Comparison of ENCODE assay signal across 8 cellular contexts in the genomic region with DNA sequence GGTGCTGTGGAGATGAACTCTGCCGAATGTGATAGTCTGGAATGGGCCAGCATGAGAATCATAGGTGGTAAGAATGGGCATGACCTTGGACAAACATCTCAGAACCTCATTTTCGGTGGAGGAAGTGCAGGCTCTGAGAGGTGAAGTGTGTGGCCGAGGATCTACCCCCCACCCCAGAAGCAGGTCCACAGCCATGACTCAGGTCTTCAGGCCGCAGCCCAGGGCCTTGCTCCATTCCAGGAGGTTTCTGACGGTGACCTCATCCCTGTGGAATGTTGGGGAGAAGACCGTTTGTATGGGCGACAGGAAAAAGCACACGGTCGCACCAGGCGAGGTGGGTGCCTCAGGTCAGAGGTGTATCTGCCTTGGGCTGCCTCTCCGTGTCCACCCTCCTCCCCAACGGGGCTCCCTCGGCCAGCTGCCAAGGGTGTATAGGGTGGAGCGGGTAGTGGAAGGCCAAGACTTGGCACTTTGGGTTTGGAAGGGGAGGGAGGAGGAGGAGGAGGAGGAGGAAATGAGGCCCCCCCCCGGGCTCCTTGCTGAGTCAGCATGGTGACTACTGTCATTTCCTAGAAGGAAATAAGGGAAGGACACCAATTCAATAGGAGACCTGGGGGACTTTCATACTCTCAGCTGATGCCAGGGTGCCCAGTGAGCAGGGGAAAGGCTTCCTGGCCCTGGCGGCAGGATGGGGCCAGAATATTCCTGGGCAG.
DNase-seq lines count a peak whose midpoint lies in the region; ATAC-seq, FAIRE-seq and TF ChIP-seq lines count a peak whose summit lies in the region.

No MANE protein-coding gene starts in this region.

- TF ChIP-seq CTCF in GM23338 (conservative IDR thresholded peaks at IDR 0.05; ENCODE audit: low read depth in 2 of 2), result no peak
- no peak for TF ChIP-seq CTCF in right atrium auricular region (IDR thresholded peaks at IDR 0.05)
- no peak for TF ChIP-seq CTCF in gastrocnemius medialis (IDR thresholded peaks at IDR 0.05 in 4 of 5, conservative IDR thresholded peaks at IDR 0.05 in 1 of 5)

- H3K27ac ChIP-seq in GM23338 (ENCODE audit: low read depth) (peak overlapping the region; percentile 50; the same call in 1 of the 2 replicates), right atrium auricular region (peak overlapping the region; percentile 83 to 93), gastrocnemius medialis (peak overlapping the region; percentile 44 to 66 (median 54))

- H3K9me3 ChIP-seq in right atrium auricular region (no peaks in the 10 kb centered on the region), gastrocnemius medialis (no peaks in the 10 kb centered on the region)

- H3K4me3 Mint-ChIP-seq in GM23338, result no peak overlapping the region; the same call in 2 of the 3 replicates

- no peaks in the 10 kb centered on the region for H3K36me3 ChIP-seq in GM23338 (ENCODE audit: insufficient read depth)
- no peaks in the 10 kb centered on the region for H3K36me3 ChIP-seq in right atrium auricular region
- no peaks in the 10 kb centered on the region for H3K36me3 ChIP-seq in gastrocnemius medialis

- H3K27me3 Mint-ChIP-seq in GM23338 (ENCODE audit: insufficient read depth, low read depth, poor library complexity), result peaks cover 18% of the 10 kb centered on the region

- ATAC-seq in GM23338, result peak; percentile 86
- ATAC-seq in gastrocnemius medialis, result peak; percentile 48 to 79
- ATAC-seq in GM21737 (IDR thresholded peaks at IDR 0.05; ENCODE audit: unreplicated experiment), result no peak

- no peaks in the 10 kb centered on the region; the same call in 2 of the 3 replicates for H3K9me3 Mint-ChIP-seq in GM23338

- in situ Hi-C loops in gastrocnemius medialis (cut with MboI; ENCODE audit: low sequenced_read_pairs in 4 of 4), result loop anchor here in 1 of 4 donors (10.0 kb wide), 1 partner anchor 63 kb away; no protein-coding TSS in a partner anchor

- no peaks in the 10 kb centered on the region for H3F3A ChIP-seq in GM23338 (replicated peaks; ENCODE audit: low read depth)

- H3K4me1 ChIP-seq in GM23338 (ENCODE audit: insufficient read depth) (peaks cover 7% of the 10 kb centered on the region), right atrium auricular region (peaks cover 0 to 82% of the 10 kb centered on the region in 2 donors), gastrocnemius medialis (peaks cover 14 to 18% of the 10 kb centered on the region in 2 donors)

- H2AFZ ChIP-seq in GM23338, result peak overlapping the region; percentile 87

- no peaks in the 10 kb centered on the region for H4K20me1 ChIP-seq in GM23338 (replicated peaks; ENCODE audit: insufficient read depth)

- TF ChIP-seq POLR2A in gastrocnemius medialis (IDR thresholded peaks at IDR 0.05), result no peak

- peak overlapping the region; percentile 74; the same call in 1 of the 2 replicates for H3K27ac Mint-ChIP-seq in GM23338

- peak overlapping the region; percentile 49; the same call in 1 of the 2 replicates for H3K4me2 ChIP-seq in GM23338

- H3K4me3 ChIP-seq in GM23338 (no peak overlapping the region), right atrium auricular region (no peak overlapping the region), gastrocnemius medialis (no peak overlapping the region)

- peaks cover 7% of the 10 kb centered on the region; the same call in 1 of the 2 replicates for H3K9me2 ChIP-seq in GM23338 (ENCODE audit: insufficient read depth)

- H3K27me3 ChIP-seq in GM23338 (ENCODE audit: insufficient read depth), result no peaks in the 10 kb centered on the region
- H3K27me3 ChIP-seq in right atrium auricular region, result no peaks in the 10 kb centered on the region
- no peaks in the 10 kb centered on the region for H3K27me3 ChIP-seq in gastrocnemius medialis

- no peaks in the 10 kb centered on the region for H3K36me3 Mint-ChIP-seq in GM23338 (ENCODE audit: low read depth)

- intact Hi-C loops in gastrocnemius medialis (cut with DNase I; ENCODE audit: low total_unique reads), result loop anchor here (5.0 kb wide), 1 partner anchor 55 kb away; no protein-coding TSS in a partner anchor
- intact Hi-C loops in head of caudate nucleus (cut with DNase I), result no loop called here

- no peak for FAIRE-seq in GM19239 (lab: Jason Lieb, UNC)

- H3K79me2 ChIP-seq in GM23338 (replicated peaks; ENCODE audit: insufficient read depth), result no peaks in the 10 kb centered on the region

- DNase-seq in GM23338 (ENCODE audit: low spot score), result peak; percentile 84
- peak; percentile 42 for DNase-seq in UCSD-AML1 (lab: John Stamatoyannopoulos, UW; ENCODE audit: unreplicated experiment)
- DNase-seq in right atrium auricular region (ENCODE audit: low spot score), result peak; percentile 89
- peak; percentile 40 to 69 for DNase-seq in gastrocnemius medialis
- no peak for DNase-seq in stimulated activated CD8-positive, alpha-beta memory T cell treated with anti-CD3 and anti-CD28 coated beads, Interleukin-4, amount 100 ng/mL, for 48 hours
- DNase-seq in head of caudate nucleus, result no peak
- no peak for DNase-seq in GM19239 (ENCODE audit: insufficient read length, low spot score)

- peaks cover 24% of the 10 kb centered on the region for H3K4me1 Mint-ChIP-seq in GM23338

TF ChIP-seq in GM23338, 12 proteins besides CTCF, POLR2A, EP300 and RAD21:
- TF ChIP-seq, protein P1, sequence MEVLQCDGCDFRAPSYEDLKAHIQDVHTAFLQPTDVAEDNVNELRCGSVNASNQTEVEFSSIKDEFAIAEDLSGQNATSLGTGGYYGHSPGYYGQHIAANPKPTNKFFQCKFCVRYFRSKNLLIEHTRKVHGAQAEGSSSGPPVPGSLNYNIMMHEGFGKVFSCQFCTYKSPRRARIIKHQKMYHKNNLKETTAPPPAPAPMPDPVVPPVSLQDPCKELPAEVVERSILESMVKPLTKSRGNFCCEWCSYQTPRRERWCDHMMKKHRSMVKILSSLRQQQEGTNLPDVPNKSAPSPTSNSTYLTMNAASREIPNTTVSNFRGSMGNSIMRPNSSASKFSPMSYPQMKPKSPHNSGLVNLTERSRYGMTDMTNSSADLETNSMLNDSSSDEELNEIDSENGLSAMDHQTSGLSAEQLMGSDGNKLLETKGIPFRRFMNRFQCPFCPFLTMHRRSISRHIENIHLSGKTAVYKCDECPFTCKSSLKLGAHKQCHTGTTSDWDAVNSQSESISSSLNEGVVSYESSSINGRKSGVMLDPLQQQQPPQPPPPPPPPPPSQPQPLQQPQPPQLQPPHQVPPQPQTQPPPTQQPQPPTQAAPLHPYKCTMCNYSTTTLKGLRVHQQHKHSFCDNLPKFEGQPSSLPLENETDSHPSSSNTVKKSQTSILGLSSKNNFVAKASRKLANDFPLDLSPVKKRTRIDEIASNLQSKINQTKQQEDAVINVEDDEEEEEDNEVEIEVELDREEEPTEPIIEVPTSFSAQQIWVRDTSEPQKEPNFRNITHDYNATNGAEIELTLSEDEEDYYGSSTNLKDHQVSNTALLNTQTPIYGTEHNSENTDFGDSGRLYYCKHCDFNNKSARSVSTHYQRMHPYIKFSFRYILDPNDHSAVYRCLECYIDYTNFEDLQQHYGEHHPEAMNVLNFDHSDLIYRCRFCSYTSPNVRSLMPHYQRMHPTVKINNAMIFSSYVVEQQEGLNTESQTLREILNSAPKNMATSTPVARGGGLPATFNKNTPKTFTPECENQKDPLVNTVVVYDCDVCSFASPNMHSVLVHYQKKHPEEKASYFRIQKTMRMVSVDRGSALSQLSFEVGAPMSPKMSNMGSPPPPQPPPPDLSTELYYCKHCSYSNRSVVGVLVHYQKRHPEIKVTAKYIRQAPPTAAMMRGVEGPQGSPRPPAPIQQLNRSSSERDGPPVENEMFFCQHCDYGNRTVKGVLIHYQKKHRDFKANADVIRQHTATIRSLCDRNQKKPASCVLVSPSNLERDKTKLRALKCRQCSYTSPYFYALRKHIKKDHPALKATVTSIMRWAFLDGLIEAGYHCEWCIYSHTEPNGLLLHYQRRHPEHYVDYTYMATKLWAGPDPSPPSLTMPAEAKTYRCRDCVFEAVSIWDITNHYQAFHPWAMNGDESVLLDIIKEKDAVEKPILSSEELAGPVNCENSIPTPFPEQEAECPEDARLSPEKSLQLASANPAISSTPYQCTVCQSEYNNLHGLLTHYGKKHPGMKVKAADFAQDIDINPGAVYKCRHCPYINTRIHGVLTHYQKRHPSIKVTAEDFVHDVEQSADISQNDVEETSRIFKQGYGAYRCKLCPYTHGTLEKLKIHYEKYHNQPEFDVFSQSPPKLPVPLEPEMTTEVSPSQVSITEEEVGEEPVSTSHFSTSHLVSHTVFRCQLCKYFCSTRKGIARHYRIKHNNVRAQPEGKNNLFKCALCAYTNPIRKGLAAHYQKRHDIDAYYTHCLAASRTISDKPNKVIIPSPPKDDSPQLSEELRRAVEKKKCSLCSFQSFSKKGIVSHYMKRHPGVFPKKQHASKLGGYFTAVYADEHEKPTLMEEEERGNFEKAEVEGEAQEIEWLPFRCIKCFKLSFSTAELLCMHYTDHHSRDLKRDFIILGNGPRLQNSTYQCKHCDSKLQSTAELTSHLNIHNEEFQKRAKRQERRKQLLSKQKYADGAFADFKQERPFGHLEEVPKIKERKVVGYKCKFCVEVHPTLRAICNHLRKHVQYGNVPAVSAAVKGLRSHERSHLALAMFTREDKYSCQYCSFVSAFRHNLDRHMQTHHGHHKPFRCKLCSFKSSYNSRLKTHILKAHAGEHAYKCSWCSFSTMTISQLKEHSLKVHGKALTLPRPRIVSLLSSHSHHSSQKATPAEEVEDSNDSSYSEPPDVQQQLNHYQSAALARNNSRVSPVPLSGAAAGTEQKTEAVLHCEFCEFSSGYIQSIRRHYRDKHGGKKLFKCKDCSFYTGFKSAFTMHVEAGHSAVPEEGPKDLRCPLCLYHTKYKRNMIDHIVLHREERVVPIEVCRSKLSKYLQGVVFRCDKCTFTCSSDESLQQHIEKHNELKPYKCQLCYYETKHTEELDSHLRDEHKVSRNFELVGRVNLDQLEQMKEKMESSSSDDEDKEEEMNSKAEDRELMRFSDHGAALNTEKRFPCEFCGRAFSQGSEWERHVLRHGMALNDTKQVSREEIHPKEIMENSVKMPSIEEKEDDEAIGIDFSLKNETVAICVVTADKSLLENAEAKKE (CRISPR knock-in tag; IDR thresholded peaks at IDR 0.05), result peak; percentile 66; the same call in 1 of the 2 replicates
- no peak for TF ChIP-seq STAT1 (IDR thresholded peaks at IDR 0.05; ENCODE audit: unreplicated experiment)

Comparison
In these comparisons a context has a peak if more than half of its experiments do, and no peak if none do; other contexts are left out.
1. DNase-seq: peak in GM23338 (single experiment), UCSD-AML1 (single experiment), right atrium auricular region (single experiment) and gastrocnemius medialis (2 of 2); none in stimulated activated CD8-positive, alpha-beta memory T cell treated with anti-CD3 and anti-CD28 coated beads, Interleukin-4, amount 100 ng/mL, for 48 hours (single experiment), head of caudate nucleus (0 of 42) and GM19239 (single experiment).
2. Peak in every context shown above with its lines, with median percentiles within 50 percentile points of each other: H3K27ac ChIP-seq.